Comparison of ENCODE assay signal across 8 cellular contexts in genomic region chr10:110077436-110078120, GRCh38.
DNase-seq lines count a peak whose midpoint lies in the region; ATAC-seq, FAIRE-seq and TF ChIP-seq lines count a peak whose summit lies in the region.

No MANE protein-coding gene starts in this region.

- H3K4me1 ChIP-seq in OCI-LY7 (ENCODE audit: insufficient read depth, low read length, poor library complexity, severe bottlenecking), result peaks cover 58% of the 10 kb centered on the region
- peaks cover 57% of the 10 kb centered on the region for H3K4me1 ChIP-seq in endothelial cell of umbilical vein (ENCODE audit: control insufficient read depth, extremely low read depth, insufficient read depth, low read length)

- TF ChIP-seq CTCF in OCI-LY7 (conservative IDR thresholded peaks at IDR 0.05; ENCODE audit: low read length), result no peak
- no peak for TF ChIP-seq CTCF in endothelial cell of umbilical vein (IDR thresholded peaks at IDR 0.05; ENCODE audit: extremely low read depth in 1 of 2, insufficient read depth in 1 of 2, low read depth in 1 of 2, low read length in 2 of 2)
- TF ChIP-seq CTCF in progenitor cell of endocrine pancreas (IDR thresholded peaks at IDR 0.05; ENCODE audit: unreplicated experiment), result no peak

- DNase-seq in GM12891 (ENCODE audit: insufficient read length, low spot score) (no peak), OCI-LY7 (ENCODE audit: low spot score) (no peak), endothelial cell of umbilical vein (ENCODE audit: low read depth, low spot score) (no peak), progenitor cell of endocrine pancreas (ENCODE audit: low spot score, unreplicated experiment) (no peak), MG63 (no peak), NCI-H345 (lab: John Stamatoyannopoulos, UW) (no peak), HK-2 (ENCODE audit: unreplicated experiment) (no peak)

- POLR2A ChIA-PET in OCI-LY7 (lab: Charles Lee), result interaction anchor here (0.7 to 2.9 kb wide), 13 partner anchors 10 to 175 kb away, joined by 3 to 26 read pairs (median 4); partner anchors contain the start of gene ADD3
- POLR2A ChIA-PET in endothelial cell of umbilical vein (lab: Charles Lee), result interaction anchor here (1.3 kb wide), 2 partner anchors 70 to 142 kb away, joined by 3 to 6 read pairs; no protein-coding TSS in a partner anchor

- peak overlapping the region; percentile 42 for H3K9ac ChIP-seq in endothelial cell of umbilical vein (replicated peaks; ENCODE audit: extremely low read depth, insufficient read depth, low read length)

- peak overlapping the region; percentile 40 for H3K4me3 Mint-ChIP-seq in progenitor cell of endocrine pancreas (ENCODE audit: low read depth)

- dilution Hi-C loops in endothelial cell of umbilical vein (cut with MboI; ENCODE audit: extremely low pct_ligation_motif_present, low sequenced_read_pairs), result no loop called here

- peak overlapping the region; percentile 88 for H3K27ac Mint-ChIP-seq in progenitor cell of endocrine pancreas

- CTCF ChIA-PET in OCI-LY7 (lab: Charles Lee; ENCODE audit: unreplicated experiment) (no interaction called here), endothelial cell of umbilical vein (lab: Charles Lee) (interaction anchor here (0.7 to 4.7 kb wide), 8 partner anchors 10 to 193 kb away, joined by 3 to 46 read pairs (median 4); no protein-coding TSS in a partner anchor)

- H3K4me3 ChIP-seq in OCI-LY7 (ENCODE audit: low read depth, low read length, poor library complexity, severe bottlenecking) (no peak overlapping the region), endothelial cell of umbilical vein (replicated peaks in 1 of 3; ENCODE audit: insufficient read depth in 1 of 3, low read depth in 1 of 3, low read length in 3 of 3) (peak overlapping the region in 1 of 3 experiments; percentile 23), MG63 (no peak overlapping the region)

- no peaks in the 10 kb centered on the region for H3K27me3 Mint-ChIP-seq in progenitor cell of endocrine pancreas

- ATAC-seq in HG02840 (IDR thresholded peaks at IDR 0.05; ENCODE audit: low FRiP score, unreplicated experiment), result no peak

- H3K27me3 ChIP-seq in endothelial cell of umbilical vein (ENCODE audit: control insufficient read depth in 2 of 2, insufficient read depth in 2 of 2, low read length in 2 of 2) (no peaks in the 10 kb centered on the region), MG63 (no peaks in the 10 kb centered on the region)

- no peaks in the 10 kb centered on the region for H3K9me1 ChIP-seq in endothelial cell of umbilical vein (replicated peaks; ENCODE audit: control insufficient read depth, extremely low read depth, insufficient read depth, low read length)

- H3K36me3 ChIP-seq in OCI-LY7 (ENCODE audit: insufficient read depth, low read length) (no peaks in the 10 kb centered on the region), endothelial cell of umbilical vein (ENCODE audit: control insufficient read depth in 2 of 2, extremely low read depth in 1 of 2, insufficient read depth in 2 of 2, low read length in 2 of 2) (no peaks in the 10 kb centered on the region), MG63 (no peaks in the 10 kb centered on the region)

- no peak for TF ChIP-seq POLR2A in GM12891 (IDR thresholded peaks at IDR 0.05; ENCODE audit: low read depth, low read length)
- no peak for TF ChIP-seq POLR2A in endothelial cell of umbilical vein (IDR thresholded peaks at IDR 0.05; ENCODE audit: low read depth, low read length)

- H3K4me1 Mint-ChIP-seq in progenitor cell of endocrine pancreas (ENCODE audit: low read depth), result peaks cover 59% of the 10 kb centered on the region

- intact Hi-C loops in OCI-LY7 (cut with micrococcal nuclease; ENCODE audit: unreplicated experiment) (no loop called here), endothelial cell of umbilical vein (cut with micrococcal nuclease) (loop anchor here (5.0 kb wide), 2 partner anchors 150 to 320 kb away; no protein-coding TSS in a partner anchor)

- H3K4me2 ChIP-seq in OCI-LY7 (ENCODE audit: low read length) (peak overlapping the region; percentile 61), endothelial cell of umbilical vein (ENCODE audit: insufficient read depth, low read length) (peak overlapping the region; percentile 69)

- no TSS peak for BruUV-seq in OCI-LY7 (replicated peaks; lab: Mats Ljungman, UMichigan)
- BruUV-seq in endothelial cell of umbilical vein (replicated peaks; lab: Mats Ljungman, UMichigan), result TSS peak; percentile 39

- H3K9me3 ChIP-seq in OCI-LY7 (ENCODE audit: low read length), result no peaks in the 10 kb centered on the region
- H3K9me3 ChIP-seq in endothelial cell of umbilical vein (replicated peaks; ENCODE audit: control insufficient read depth, insufficient read depth, low read length), result no peaks in the 10 kb centered on the region
- H3K9me3 ChIP-seq in MG63, result no peaks in the 10 kb centered on the region

- no peaks in the 10 kb centered on the region for H3K9me2 ChIP-seq in OCI-LY7 (ENCODE audit: insufficient read depth, low read length)

- peaks cover 33% of the 10 kb centered on the region for H3K79me2 ChIP-seq in OCI-LY7 (ENCODE audit: insufficient read depth, low read depth, low read length)
- H3K79me2 ChIP-seq in endothelial cell of umbilical vein (ENCODE audit: control insufficient read depth, insufficient read depth, low read length), result no peaks in the 10 kb centered on the region

- no peaks in the 10 kb centered on the region for H3K36me3 Mint-ChIP-seq in progenitor cell of endocrine pancreas (ENCODE audit: insufficient read depth)

- H2AFZ ChIP-seq in OCI-LY7 (ENCODE audit: low read length), result no peak overlapping the region
- H2AFZ ChIP-seq in endothelial cell of umbilical vein (ENCODE audit: low read depth, low read length), result no peak overlapping the region

- FAIRE-seq in GM12891 (lab: Jason Lieb, UNC) (peak; percentile 48), endothelial cell of umbilical vein (lab: Jason Lieb, UNC) (no peak)

- no peak overlapping the region for H3K27ac ChIP-seq in OCI-LY7 (ENCODE audit: low read depth, low read length, poor library complexity, severe bottlenecking)
- peak overlapping the region; percentile 83 for H3K27ac ChIP-seq in endothelial cell of umbilical vein (ENCODE audit: insufficient read depth, low read depth, low read length)

- no peaks in the 10 kb centered on the region for H3K9me3 Mint-ChIP-seq in progenitor cell of endocrine pancreas (ENCODE audit: low read depth)

- H4K20me1 ChIP-seq in OCI-LY7 (ENCODE audit: insufficient read depth, low read length) (no peaks in the 10 kb centered on the region), endothelial cell of umbilical vein (replicated peaks; ENCODE audit: control insufficient read depth, extremely low read depth, insufficient read depth, low read length) (no peaks in the 10 kb centered on the region)

TF ChIP-seq in GM12891, 5 proteins besides CTCF, POLR2A, EP300 and RAD21:
- TF ChIP-seq POU2F2 (IDR thresholded peaks at IDR 0.05; ENCODE audit: low read depth, low read length) (no peak), SPI1 (IDR thresholded peaks at IDR 0.05; ENCODE audit: low read depth, low read length) (no peak), PAX5 (IDR thresholded peaks at IDR 0.05; ENCODE audit: insufficient read depth, low read length, severe bottlenecking) (no peak), POLR2AphosphoS5 (IDR thresholded peaks at IDR 0.05; ENCODE audit: low read depth, low read length) (no peak), TAF1 (IDR thresholded peaks at IDR 0.05; ENCODE audit: low read depth, low read length) (no peak)

TF ChIP-seq in endothelial cell of umbilical vein, 7 proteins besides CTCF, POLR2A, EP300 and RAD21:
- TF ChIP-seq GATA2 (IDR thresholded peaks at IDR 0.05; ENCODE audit: insufficient read depth, insufficient read length, low read depth, low read length) (no peak), MYC (IDR thresholded peaks at IDR 0.05; ENCODE audit: low read depth, low read length) (no peak), FOS (IDR thresholded peaks at IDR 0.05; ENCODE audit: borderline replicate concordance, insufficient read depth, low read length) (no peak), POLR2AphosphoS5 (IDR thresholded peaks at IDR 0.05; ENCODE audit: insufficient read depth, low read depth, low read length) (no peak), EZH2 (IDR thresholded peaks at IDR 0.05; ENCODE audit: borderline replicate concordance, low read depth, low read length, severe bottlenecking) (no peak), MAX (IDR thresholded peaks at IDR 0.05; ENCODE audit: insufficient read depth, insufficient read length) (no peak), JUN (IDR thresholded peaks at IDR 0.05; ENCODE audit: borderline replicate concordance, insufficient read depth, insufficient read length, low read depth) (no peak)
